Comparison of ENCODE assay signal across 26 cellular contexts in genomic region chr13:104487006-104487405, GRCh38.
"Had no signal": no experiment of that assay in that cellular context is flagged by ENCODE, and none has a peak within 500 bp of the region (broad histone marks: within the 10 kb centered on the region; RNA-seq: fewer than 3 reads in every experiment).

No MANE protein-coding gene starts in this region.

- ATAC-seq: activated CD4-positive, alpha-beta T cell treated with anti-CD3 and anti-CD28 coated beads for 36 hours; activated naive CD4-positive, alpha-beta T cell treated with anti-CD3 and anti-CD28 coated beads, Interleukin-2, amount 50 U/mL, for 72 hours; activated T-cell treated with anti-CD3 and anti-CD28 coated beads, Interleukin-2, amount 50 U/mL, for 72 hours; left ventricle myocardium superior; pancreas; stimulated activated naive B cell treated with anti-CD40 and anti-IgM and Interleukin-4, amounts not matched to agents 10 μg/mL and 1 μg/mL and 100 μg/mL, for 72 hours had no signal

- H3K36me3 ChIP-seq: esophagus muscularis mucosa, pancreas, prostate gland, stomach, thyroid gland, upper lobe of left lung, vagina had no signal

- H3K27me3 ChIP-seq: esophagus muscularis mucosa, pancreas, thyroid gland, upper lobe of left lung, vagina had no signal

- FAIRE-seq: frontal cortex, pancreas had no signal

- H3K27ac Mint-ChIP-seq: activated CD4-positive, alpha-beta T cell treated with anti-CD3 and anti-CD28 coated beads for 36 hours; activated naive CD4-positive, alpha-beta T cell treated with anti-CD3 and anti-CD28 coated beads, Interleukin-2, amount 50 U/mL, for 72 hours; activated T-cell treated with anti-CD3 and anti-CD28 coated beads, Interleukin-2, amount 50 U/mL, for 72 hours; endodermal cell; naive B cell; stimulated activated naive B cell treated with anti-CD40 and anti-IgM and Interleukin-4, amounts not matched to agents 10 μg/mL and 1 μg/mL and 100 μg/mL, for 72 hours had no signal

- H3K4me3 Mint-ChIP-seq: activated CD4-positive, alpha-beta T cell treated with anti-CD3 and anti-CD28 coated beads for 36 hours; activated T-cell treated with anti-CD3 and anti-CD28 coated beads, Interleukin-2, amount 50 U/mL, for 72 hours; endodermal cell; naive B cell; stimulated activated naive B cell treated with anti-CD40 and anti-IgM and Interleukin-4, amounts not matched to agents 10 μg/mL and 1 μg/mL and 100 μg/mL, for 72 hours had no signal

- H3K36me3 Mint-ChIP-seq: activated naive CD4-positive, alpha-beta T cell treated with anti-CD3 and anti-CD28 coated beads, Interleukin-2, amount 50 U/mL, for 72 hours; naive B cell; stimulated activated naive B cell treated with anti-CD40 and anti-IgM and Interleukin-4, amounts not matched to agents 10 μg/mL and 1 μg/mL and 100 μg/mL, for 72 hours had no signal

- H3K9me3 ChIP-seq: esophagus muscularis mucosa, pancreas, prostate gland, thyroid gland, vagina had no signal

- H3K4me3 ChIP-seq: esophagus muscularis mucosa, pancreas, prostate gland, stomach, thyroid gland, upper lobe of left lung, vagina had no signal

- DNase-seq: activated CD4-positive, alpha-beta T cell treated with anti-CD3 and anti-CD28 coated beads for 36 hours; activated CD4-positive, alpha-beta T cell treated with anti-CD3 and anti-CD28 coated beads, Interleukin-2, amount 50 U/mL, for 4 hours; activated CD4-positive, CD25-positive, alpha-beta regulatory T cell; activated naive CD4-positive, alpha-beta T cell; activated T-cell treated with anti-CD3 and anti-CD28 coated beads for 4 hours; activated T-cell treated with anti-CD3 and anti-CD28 coated beads, Interleukin-2, amount 50 U/mL, for 72 hours; anterior cingulate cortex; caudate nucleus; endodermal cell; islet precursor cell; left ventricle myocardium superior; naive B cell; nucleus accumbens; pancreas; retina; stimulated activated CD4-positive, alpha-beta T cell treated with anti-CD3 and anti-CD28 coated beads, Interleukin-15, amount 100 ng/mL, for 24 hours; stimulated activated CD4-positive, alpha-beta T cell treated with anti-CD3 and anti-CD28 coated beads, Interleukin-2, amount 100 ng/mL, for 24 hours; stimulated activated naive B cell treated with anti-CD40 and anti-IgM and Interleukin-4, amounts not matched to agents 10 μg/mL and 1 μg/mL and 100 μg/mL, for 72 hours; stomach; thyroid gland; upper lobe of left lung had no signal

- H3K27ac ChIP-seq: esophagus muscularis mucosa, pancreas, prostate gland, stomach, thyroid gland, upper lobe of left lung, vagina had no signal

- H3K4me1 ChIP-seq: esophagus muscularis mucosa, pancreas, prostate gland, stomach, thyroid gland, upper lobe of left lung, vagina had no signal

- H3K9me3 Mint-ChIP-seq: endodermal cell had no signal

- H3K27me3 Mint-ChIP-seq: activated CD4-positive, alpha-beta T cell treated with anti-CD3 and anti-CD28 coated beads for 36 hours; naive B cell; stimulated activated naive B cell treated with anti-CD40 and anti-IgM and Interleukin-4, amounts not matched to agents 10 μg/mL and 1 μg/mL and 100 μg/mL, for 72 hours had no signal

- H3K4me1 Mint-ChIP-seq: activated CD4-positive, alpha-beta T cell treated with anti-CD3 and anti-CD28 coated beads for 36 hours; endodermal cell; naive B cell; stimulated activated naive B cell treated with anti-CD40 and anti-IgM and Interleukin-4, amounts not matched to agents 10 μg/mL and 1 μg/mL and 100 μg/mL, for 72 hours had no signal
